Comparison of ENCODE assay signal across 9 cellular contexts in genomic region chr17:7850970-7851437, GRCh38. TPM values are rescaled to one million over a fixed set of nuclear protein-coding genes. Genes with fewer than 3 reads are reported as not detected.
A peak's percentile ranks its signal among the peaks of the same experiment; 100 is the strongest.
DNase-seq lines count a peak whose midpoint lies in the region; ATAC-seq, FAIRE-seq and TF ChIP-seq lines count a peak whose summit lies in the region.
"Had no signal": no experiment of that assay in that cellular context is flagged by ENCODE, and none has a peak within 500 bp of the region (broad histone marks: within the 10 kb centered on the region; RNA-seq: fewer than 3 reads in every experiment).

No MANE protein-coding gene starts in this region.

- H3K27ac Mint-ChIP-seq in stimulated activated naive CD8-positive, alpha-beta T cell treated with anti-CD3 and anti-CD28 coated beads, Interleukin-15, Interleukin-2, amounts not matched to agents 100 ng/mL and 50 ng/mL, for 24 hours: no peak overlapping the region

- peaks cover 11% of the 10 kb centered on the region; the same call in 1 of the 2 replicates for H3K4me1 ChIP-seq in iPS-20b (ENCODE audit: insufficient read depth, low read length)
- no peaks in the 10 kb centered on the region for H3K4me1 ChIP-seq in uterus
- H3K4me1 ChIP-seq in A673 (ENCODE audit: insufficient read depth, low read length, poor library complexity, severe bottlenecking): peaks cover 6% of the 10 kb centered on the region

- no peak for TF ChIP-seq CTCF in uterus (IDR thresholded peaks at IDR 0.05)
- no peak for TF ChIP-seq CTCF in A673 (conservative IDR thresholded peaks at IDR 0.05; ENCODE audit: low read depth, low read length)

- H3K4me3 Mint-ChIP-seq in stimulated activated naive CD8-positive, alpha-beta T cell treated with anti-CD3 and anti-CD28 coated beads, Interleukin-15, Interleukin-2, amounts not matched to agents 100 ng/mL and 50 ng/mL, for 24 hours: peak overlapping the region; percentile 74

- no TSS peak for BruUV-seq in A673 (replicated peaks; lab: Mats Ljungman, UMichigan)

- H3K4me3 ChIP-seq in iPS-20b (ENCODE audit: low read length) (peak overlapping the region; percentile 82), uterus (no peak overlapping the region), A673 (ENCODE audit: low read depth, low read length, poor library complexity, severe bottlenecking) (no peak overlapping the region)
- H3K4me3 ChIP-seq: SJSA1 had no signal

- no peak overlapping the region; the same call in 1 of the 2 replicates for H3K9ac ChIP-seq in iPS-20b (ENCODE audit: low read depth, low read length)

- TF ChIP-seq POLR2A in uterus (IDR thresholded peaks at IDR 0.05): no peak
- no peak for TF ChIP-seq POLR2A in H54 (IDR thresholded peaks at IDR 0.05; ENCODE audit: low read depth, low read length)

- no peak for DNase-seq in stimulated activated naive CD8-positive, alpha-beta T cell treated with anti-CD3 and anti-CD28 coated beads, Interleukin-15, Interleukin-2, amounts not matched to agents 100 U/mL and 50 U/mL, for 24 hours
- DNase-seq in activated CD4-positive, alpha-beta T cell treated with anti-CD3 and anti-CD28 coated beads, Interleukin-2, amount 50 U/mL, for 1 hour: peak; percentile 25
- peak; percentile 24 to 32 for DNase-seq in uterus
- no peak for DNase-seq in A673 (ENCODE audit: low spot score)
- DNase-seq in H54 (ENCODE audit: insufficient read length, low spot score): no peak

- no peak for ATAC-seq in stimulated activated naive CD8-positive, alpha-beta T cell treated with anti-CD3 and anti-CD28 coated beads, Interleukin-15, Interleukin-2, amounts not matched to agents 100 U/mL and 50 U/mL, for 24 hours
- ATAC-seq in HG02623 (IDR thresholded peaks at IDR 0.05; ENCODE audit: unreplicated experiment): no peak

- H3K9me3 Mint-ChIP-seq in stimulated activated naive CD8-positive, alpha-beta T cell treated with anti-CD3 and anti-CD28 coated beads, Interleukin-15, Interleukin-2, amounts not matched to agents 100 ng/mL and 50 ng/mL, for 24 hours: no peaks in the 10 kb centered on the region

- POLR2A ChIA-PET in A673 (lab: Charles Lee; ENCODE audit: low non-redundant PET): interaction anchor here (0.6 kb wide), 1 partner anchor 16 kb away, joined by 3 read pairs; no protein-coding TSS in a partner anchor

- H3K36me3 Mint-ChIP-seq in stimulated activated naive CD8-positive, alpha-beta T cell treated with anti-CD3 and anti-CD28 coated beads, Interleukin-15, Interleukin-2, amounts not matched to agents 100 ng/mL and 50 ng/mL, for 24 hours (ENCODE audit: low read depth): peaks cover 40% of the 10 kb centered on the region

- H3K27ac ChIP-seq in iPS-20b (ENCODE audit: low read length) (no peak overlapping the region), uterus (peak overlapping the region in 1 of 2 donors; percentile 0), A673 (ENCODE audit: low read depth, low read length, poor library complexity, severe bottlenecking) (no peak overlapping the region)
- H3K27ac ChIP-seq: SJSA1 had no signal

- H3K36me3 ChIP-seq in iPS-20b (ENCODE audit: insufficient read depth, low read depth, low read length): peaks cover 8% of the 10 kb centered on the region; the same call in 1 of the 2 replicates
- no peaks in the 10 kb centered on the region for H3K36me3 ChIP-seq in uterus
- H3K36me3 ChIP-seq in A673 (ENCODE audit: insufficient read depth, low read length, poor library complexity, severe bottlenecking): peaks cover 74% of the 10 kb centered on the region

- peaks cover 57% of the 10 kb centered on the region for H3K4me1 Mint-ChIP-seq in stimulated activated naive CD8-positive, alpha-beta T cell treated with anti-CD3 and anti-CD28 coated beads, Interleukin-15, Interleukin-2, amounts not matched to agents 100 ng/mL and 50 ng/mL, for 24 hours (ENCODE audit: low read depth)

- no peak for FAIRE-seq in H54 (lab: Jason Lieb, UNC)

- intact Hi-C loops in uterus (cut with DNase I; ENCODE audit: low total_unique reads): no loop called here
- intact Hi-C loops in A673 (cut with micrococcal nuclease; ENCODE audit: unreplicated experiment): loop anchor here (1.0 to 2.0 kb wide), 3 partner anchors 16 to 108 kb away; no protein-coding TSS in a partner anchor

- H3K27me3 ChIP-seq in iPS-20b (ENCODE audit: insufficient read depth, low read length) (peaks cover 49% of the 10 kb centered on the region), uterus (no peaks in the 10 kb centered on the region), A673 (replicated peaks; ENCODE audit: insufficient read depth, low read depth, low read length, poor library complexity) (no peaks in the 10 kb centered on the region)
- H3K27me3 ChIP-seq: SJSA1 had no signal

- H3K27me3 Mint-ChIP-seq in stimulated activated naive CD8-positive, alpha-beta T cell treated with anti-CD3 and anti-CD28 coated beads, Interleukin-15, Interleukin-2, amounts not matched to agents 100 ng/mL and 50 ng/mL, for 24 hours: no peaks in the 10 kb centered on the region

- no peaks in the 10 kb centered on the region for H3K9me3 ChIP-seq in iPS-20b (ENCODE audit: insufficient read depth, low read depth, low read length)
- no peaks in the 10 kb centered on the region for H3K9me3 ChIP-seq in uterus
- no peaks in the 10 kb centered on the region for H3K9me3 ChIP-seq in A673 (ENCODE audit: low read depth, low read length, poor library complexity, severe bottlenecking)
- H3K9me3 ChIP-seq: SJSA1 had no signal

- CTCF ChIA-PET in A673 (lab: Charles Lee): interaction anchor here (1.5 kb wide), 1 partner anchor 16 kb away, joined by 3 read pairs; no protein-coding TSS in a partner anchor

RNA-seq across cellular contexts. Expression of gene TMEM88, which starts 3.9 kb away (rescaled TPM):
- 10 to 100 TPM in 3 of 4 donors, 1 to 10 TPM in 1; 7.3 to 68.1 (median 28.1) TPM for total RNA-seq in uterus
- 1.7 and 3.0 TPM in 2 replicates for total RNA-seq in A673 (2021)
- total RNA-seq: SJSA1 had no signal

RNA-seq across cellular contexts. Expression of gene NAA38, which starts 6.4 kb away (rescaled TPM):
- total RNA-seq in uterus: 10 to 100 TPM in 3 of 4 donors, 1 to 10 TPM in 1; 3.6 to 94.7 (median 48.1) TPM
- total RNA-seq in A673 (2021): 64.3 and 67.7 TPM in 2 replicates

RNA-seq across cellular contexts. Expression of gene CYB5D1, which starts 6.8 kb away (rescaled TPM):
- total RNA-seq in uterus (10 to 100 TPM in 3 of 4 donors, 1 to 10 TPM in 1; 3.1 to 17.6 (median 16.2) TPM), A673 (2021) (16.9 and 18.7 TPM in 2 replicates)

RNA-seq across cellular contexts. Expression of gene KDM6B, which starts 17.0 kb away (rescaled TPM):
- 10 to 100 TPM in 1 of 4 donors, 1 to 10 TPM in 3; 2.6 to 47.9 (median 4.4) TPM for total RNA-seq in uterus
- total RNA-seq in A673 (2021): 46.8 and 51.1 TPM in 2 replicates

RNA-seq across cellular contexts. Expression of gene CHD3, which starts 37.6 kb away (rescaled TPM):
- total RNA-seq in uterus (100 to 1,000 TPM in 3 of 4 donors, 10 to 100 TPM in 1; 81.0 to 165 (median 133) TPM), A673 (2021) (249 and 264 TPM in 2 replicates)

Comparison
In these comparisons a context has a peak if more than half of its experiments do, and no peak if none do; other contexts are left out.
1. DNase-seq: peak in activated CD4-positive, alpha-beta T cell treated with anti-CD3 and anti-CD28 coated beads, Interleukin-2, amount 50 U/mL, for 1 hour (single experiment) and uterus (2 of 2); none in stimulated activated naive CD8-positive, alpha-beta T cell treated with anti-CD3 and anti-CD28 coated beads, Interleukin-15, Interleukin-2, amounts not matched to agents 100 U/mL and 50 U/mL, for 24 hours (single experiment), A673 (single experiment) and H54 (single experiment).